In genomic region chr12:271165-271564, GRCh38 we compare ENCODE assay signal across 20 cellular contexts. TPM values are rescaled to one million over a fixed set of nuclear protein-coding genes. Genes with fewer than 3 reads are reported as not detected.
DNase-seq lines count a peak whose midpoint lies in the region; ATAC-seq and TF ChIP-seq lines count a peak whose summit lies in the region.
"Had no signal": no experiment of that assay in that cellular context is flagged by ENCODE, and none has a peak within 500 bp of the region (broad histone marks: within the 10 kb centered on the region; RNA-seq: fewer than 3 reads in every experiment).

No MANE protein-coding gene starts in this region.

- peaks cover 0 to 28% of the 10 kb centered on the region in 2 donors for H3K4me1 ChIP-seq in right atrium auricular region

- in situ Hi-C loops in GM13977 (cut with MboI; ENCODE audit: low pct_unique_long_range_greater_than_20kb, low sequenced_read_pairs, unreplicated experiment), result no loop called here

- TF ChIP-seq CTCF in right atrium auricular region (IDR thresholded peaks at IDR 0.05) (no peak), GM13977 (IDR thresholded peaks at IDR 0.05; ENCODE audit: extremely low read depth, insufficient read depth, missing control alignments) (no peak)

- no peaks in the 10 kb centered on the region for H3K9me3 ChIP-seq in right atrium auricular region

- H3K4me3 ChIP-seq in right atrium auricular region, result no peak overlapping the region

- intact Hi-C loops in Right ventricle myocardium inferior (cut with DNase I), result no loop called here

- no peaks in the 10 kb centered on the region for H3K27me3 ChIP-seq in right atrium auricular region

- ATAC-seq in Right ventricle myocardium inferior (peak; percentile 57), HG03354 (IDR thresholded peaks at IDR 0.05; ENCODE audit: poor library complexity, severe bottlenecking, unreplicated experiment) (no peak)

- DNase-seq in Right ventricle myocardium inferior (ENCODE audit: missing footprints), result no peak
- no peak for DNase-seq in right atrium auricular region (ENCODE audit: low spot score)
- DNase-seq in cerebellar cortex (ENCODE audit: low spot score), result peak; percentile 84
- DNase-seq in medulla oblongata (ENCODE audit: extremely low spot score), result peak; percentile 61
- DNase-seq in superior temporal gyrus (ENCODE audit: extremely low spot score), result peak; percentile 45
- no peak for DNase-seq in GM13977 (ENCODE audit: low spot score)
- DNase-seq in activated CD4-positive, alpha-beta T cell treated with anti-CD3 and anti-CD28 coated beads for 1 hour, result no peak
- DNase-seq: COR-L47, DMS153, EL, H7, NCI-H1417, NCI-H1930, NCI-H2171, NCI-H510A treated with DMSO at 0.1 percent for 48 hours had no signal

- no peak overlapping the region for H3K27ac ChIP-seq in right atrium auricular region
- H3K27ac ChIP-seq: C4-2B had no signal

- no peaks in the 10 kb centered on the region for H3K36me3 ChIP-seq in right atrium auricular region

RNA-seq across cellular contexts. Expression of gene SLC6A13, which starts 8.5 kb away (rescaled TPM):
- 3.2 TPM for total RNA-seq in Right ventricle myocardium inferior
- total RNA-seq in right atrium auricular region, result 1 to 10 TPM; 2.1 to 2.3 TPM
- total RNA-seq: H7, HT-29 had no signal

RNA-seq across cellular contexts. Expression of gene SLC6A12, which starts 57.2 kb away (rescaled TPM):
- total RNA-seq in Right ventricle myocardium inferior, result 0.68 TPM
- 1 to 10 TPM in 1 of 2 donors, not detected in 1; 1.1 TPM for total RNA-seq in right atrium auricular region
- total RNA-seq: HT-29, LHCN-M2, RPMI7951 had no signal

Comparison
In these comparisons a context has a peak if more than half of its experiments do, and no peak if none do; other contexts are left out.
1. DNase-seq: peak in cerebellar cortex (single experiment), medulla oblongata (single experiment) and superior temporal gyrus (single experiment); none in Right ventricle myocardium inferior (single experiment), right atrium auricular region (single experiment), GM13977 (single experiment) and activated CD4-positive, alpha-beta T cell treated with anti-CD3 and anti-CD28 coated beads for 1 hour (single experiment).